27 cellular contexts compared by ENCODE assay signal in genomic region chrX:31127716-31128115, GRCh38. TPM values are rescaled to one million over a fixed set of nuclear protein-coding genes. Genes with fewer than 3 reads are reported as not detected.
DNase-seq lines count a peak whose midpoint lies in the region; ATAC-seq, FAIRE-seq and TF ChIP-seq lines count a peak whose summit lies in the region.
"Had no signal": no experiment of that assay in that cellular context is flagged by ENCODE, and none has a peak within 500 bp of the region (broad histone marks: within the 10 kb centered on the region; RNA-seq: fewer than 3 reads in every experiment).

No MANE protein-coding gene starts in this region.

- H3K27me3 ChIP-seq in astrocyte (ENCODE audit: insufficient read depth, low read length) = no peaks in the 10 kb centered on the region
- no peaks in the 10 kb centered on the region for H3K27me3 ChIP-seq in H1 (replicated peaks in 1 of 4; ENCODE audit: control insufficient read depth in 3 of 4, extremely low read depth in 1 of 4, insufficient read depth in 3 of 4, low read length in 3 of 4)
- H3K27me3 ChIP-seq: BE2C had no signal

- WGBS in A549 (ENCODE audit: missing lambda C conversion rate) = 5% methylated on average over 3 of the region's 3 CpGs
- WGBS in H1 (ENCODE audit: extremely low coverage in 1 of 2, insufficient coverage in 1 of 2, insufficient read length in 1 of 2, insufficient replicate concordance in 2 of 2, low coverage in 1 of 2, low lambda C conversion rate in 2 of 2, missing lambda C conversion rate in 1 of 2), 2 experiments = 84% methylated on average over 2 of the region's 3 CpGs; no CpG with 5 or more reads in 1 of the 2 experiments

- no peaks in the 10 kb centered on the region for H3K4me1 ChIP-seq in A549
- peaks cover 3% of the 10 kb centered on the region for H3K4me1 ChIP-seq in astrocyte (ENCODE audit: insufficient read depth, low read length)
- H3K4me1 ChIP-seq in H1 (replicated peaks in 1 of 4; ENCODE audit: control insufficient read depth in 3 of 4, insufficient read depth in 4 of 4, low read length in 3 of 4) = no peaks in the 10 kb centered on the region

- no peaks in the 10 kb centered on the region for H3K79me1 ChIP-seq in H1 (ENCODE audit: low read depth, low read length)

- H3K79me2 ChIP-seq in astrocyte (ENCODE audit: insufficient read depth, low read length) (no peaks in the 10 kb centered on the region), H1 (ENCODE audit: control insufficient read depth in 1 of 2, insufficient read depth in 2 of 2, low read length in 2 of 2) (no peaks in the 10 kb centered on the region)

- FAIRE-seq in A549 (lab: Jason Lieb, UNC) (no peak), astrocyte (lab: Jason Lieb, UNC) (peak; percentile 32), H1 (lab: Jason Lieb, UNC) (no peak), GM12892 (lab: Jason Lieb, UNC) (no peak)
- FAIRE-seq: A204.1, D721Med, H54 had no signal

- H3K4ac ChIP-seq in H1 (replicated peaks; ENCODE audit: insufficient read length, low read depth, low read length) = no peak overlapping the region

- H2BK20ac ChIP-seq in H1 (ENCODE audit: low read length) = no peak overlapping the region

- H3K36me3 Mint-ChIP-seq in activated naive CD4-positive, alpha-beta T cell treated with anti-CD3 and anti-CD28 coated beads, Interleukin-2, amount 10 ng/mL, durations not matched to agents 7 days and 5 days = no peaks in the 10 kb centered on the region
- no peaks in the 10 kb centered on the region for H3K36me3 Mint-ChIP-seq in activated naive CD4-positive, alpha-beta T cell treated with anti-CD3 and anti-CD28 coated beads, Interleukin-2, amount 50 U/mL, for 72 hours
- no peaks in the 10 kb centered on the region for H3K36me3 Mint-ChIP-seq in astrocyte (ENCODE audit: low read depth, unreplicated experiment)
- H3K36me3 Mint-ChIP-seq: CD14-positive monocyte; CD8-positive, alpha-beta memory T cell had no signal

- H3K27me3 Mint-ChIP-seq in activated naive CD4-positive, alpha-beta T cell treated with anti-CD3 and anti-CD28 coated beads, Interleukin-2, amount 10 ng/mL, durations not matched to agents 7 days and 5 days = no peaks in the 10 kb centered on the region
- H3K27me3 Mint-ChIP-seq in astrocyte (ENCODE audit: low read depth, unreplicated experiment) = no peaks in the 10 kb centered on the region
- H3K27me3 Mint-ChIP-seq: CD4-positive, alpha-beta T cell had no signal

- ATAC-seq in activated naive CD4-positive, alpha-beta T cell treated with anti-CD3 and anti-CD28 coated beads, Interleukin-2, amount 50 U/mL, for 72 hours = no peak
- ATAC-seq in A549 = no peak
- ATAC-seq in HG02884 (IDR thresholded peaks at IDR 0.05; ENCODE audit: unreplicated experiment) = no peak

- no peak overlapping the region for H4K8ac ChIP-seq in H1 (ENCODE audit: extremely low read depth, insufficient read depth, low read length)

- no peak for TF ChIP-seq CTCF in A549 (IDR thresholded peaks at IDR 0.05)
- TF ChIP-seq CTCF in astrocyte (IDR thresholded peaks at IDR 0.05; ENCODE audit: insufficient read depth, low read depth, low read length) = no peak
- no peak for TF ChIP-seq CTCF in H1 (IDR thresholded peaks at IDR 0.05; ENCODE audit: control extremely low read depth in 1 of 3, insufficient read depth in 1 of 3, low read depth in 1 of 3, low read length in 3 of 3)

- no peak overlapping the region for H2BK12ac ChIP-seq in H1 (ENCODE audit: low read depth, low read length)

- no peak overlapping the region for H3K4me3 Mint-ChIP-seq in activated naive CD4-positive, alpha-beta T cell treated with anti-CD3 and anti-CD28 coated beads, Interleukin-2, amount 10 ng/mL, durations not matched to agents 7 days and 5 days
- no peak overlapping the region for H3K4me3 Mint-ChIP-seq in astrocyte (ENCODE audit: unreplicated experiment)
- H3K4me3 Mint-ChIP-seq: CD14-positive monocyte; CD4-positive, alpha-beta T cell; CD8-positive, alpha-beta memory T cell; HFFc6 had no signal

- H2BK120ac ChIP-seq in H1 (replicated peaks; ENCODE audit: low read depth, low read length) = no peak overlapping the region

- H3K9me3 ChIP-seq in A549 (no peaks in the 10 kb centered on the region), astrocyte (ENCODE audit: insufficient read depth, low read depth, low read length) (no peaks in the 10 kb centered on the region), H1 (ENCODE audit: insufficient read depth in 2 of 2, low read depth in 1 of 2, low read length in 1 of 2) (no peaks in the 10 kb centered on the region)
- H3K9me3 ChIP-seq: BE2C, HAP-1 had no signal

- no peak overlapping the region for H3K56ac ChIP-seq in H1 (replicated peaks; ENCODE audit: insufficient read length, low read depth, low read length)

- H3K9ac ChIP-seq in astrocyte (ENCODE audit: low read length) = no peak overlapping the region
- no peak overlapping the region for H3K9ac ChIP-seq in H1 (replicated peaks in 1 of 4; ENCODE audit: extremely low read depth in 1 of 4, low read depth in 3 of 4, low read length in 3 of 4)
- H3K9ac ChIP-seq: BLaER1 treated with 17β-estradiol and CSF1 and Interleukin-3, amounts not matched to agents 10 nM and 100 nM; GM23248 had no signal

- TF ChIP-seq RAD21 in A549 (conservative IDR thresholded peaks at IDR 0.05 in 1 of 2, IDR thresholded peaks at IDR 0.05 in 1 of 2) = no peak
- TF ChIP-seq RAD21 in H1 (IDR thresholded peaks at IDR 0.05 in 1 of 2, conservative IDR thresholded peaks at IDR 0.05 in 1 of 2; ENCODE audit: low read depth in 2 of 2, low read length in 2 of 2) = no peak

- H4K20me1 ChIP-seq in astrocyte (ENCODE audit: insufficient read depth, low read length) (no peaks in the 10 kb centered on the region), H1 (replicated peaks in 1 of 2; ENCODE audit: control insufficient read depth in 1 of 2, insufficient read depth in 2 of 2, low read length in 2 of 2) (no peaks in the 10 kb centered on the region)
- H4K20me1 ChIP-seq: BLaER1 treated with 17β-estradiol and CSF1 and Interleukin-3, amounts not matched to agents 10 nM and 100 nM had no signal

- H3K4me2 ChIP-seq in A549 (no peak overlapping the region), astrocyte (ENCODE audit: low read length) (no peak overlapping the region), H1 (ENCODE audit: insufficient read depth in 1 of 2, low read depth in 2 of 2, low read length in 2 of 2) (no peak overlapping the region)

- H2BK5ac ChIP-seq in H1 (ENCODE audit: low read depth, low read length) = no peak overlapping the region

- H3K9me3 Mint-ChIP-seq in activated naive CD4-positive, alpha-beta T cell treated with anti-CD3 and anti-CD28 coated beads, Interleukin-2, amount 10 ng/mL, durations not matched to agents 7 days and 5 days = no peaks in the 10 kb centered on the region
- H3K9me3 Mint-ChIP-seq in activated naive CD4-positive, alpha-beta T cell treated with anti-CD3 and anti-CD28 coated beads, Interleukin-2, amount 50 U/mL, for 72 hours = peaks cover 0 to 4% of the 10 kb centered on the region in 2 donors
- no peaks in the 10 kb centered on the region for H3K9me3 Mint-ChIP-seq in astrocyte (ENCODE audit: unreplicated experiment)
- H3K9me3 Mint-ChIP-seq: CD4-positive, alpha-beta T cell; HFFc6 had no signal

- H3K27ac ChIP-seq in A549 = no peak overlapping the region
- no peak overlapping the region for H3K27ac ChIP-seq in astrocyte (ENCODE audit: low read depth, low read length)
- H3K27ac ChIP-seq in H1 (ENCODE audit: low read depth, low read length) = no peak overlapping the region
- H3K27ac ChIP-seq: 22Rv1, GM23248 had no signal

- TF ChIP-seq EP300 in A549 (IDR thresholded peaks at IDR 0.05) = no peak
- TF ChIP-seq EP300 in H1 (IDR thresholded peaks at IDR 0.05; ENCODE audit: borderline replicate concordance in 1 of 2, low read depth in 2 of 2, low read length in 2 of 2) = no peak

- no peak for TF ChIP-seq POLR2A in A549 (IDR thresholded peaks at IDR 0.05; ENCODE audit: low read length)
- no peak for TF ChIP-seq POLR2A in H1 (IDR thresholded peaks at IDR 0.05; ENCODE audit: control extremely low read depth in 1 of 2, low read depth in 2 of 2, low read length in 2 of 2)
- no peak for TF ChIP-seq POLR2A in GM12892 (IDR thresholded peaks at IDR 0.05; ENCODE audit: low read depth, low read length)

- no peaks in the 10 kb centered on the region for H3K23me2 ChIP-seq in H1 (ENCODE audit: low read depth, low read length)

- peak overlapping the region; percentile 58 for H3K27ac Mint-ChIP-seq in activated naive CD4-positive, alpha-beta T cell treated with anti-CD3 and anti-CD28 coated beads, Interleukin-2, amount 10 ng/mL, durations not matched to agents 7 days and 5 days
- no peak overlapping the region for H3K27ac Mint-ChIP-seq in activated naive CD4-positive, alpha-beta T cell treated with anti-CD3 and anti-CD28 coated beads, Interleukin-2, amount 50 U/mL, for 72 hours
- H3K27ac Mint-ChIP-seq in astrocyte (ENCODE audit: unreplicated experiment) = no peak overlapping the region
- H3K27ac Mint-ChIP-seq: CD4-positive, alpha-beta T cell had no signal

- H3K18ac ChIP-seq in H1 (ENCODE audit: extremely low read depth, low read length) = no peak overlapping the region

- H4K5ac ChIP-seq in H1 (ENCODE audit: insufficient read length, low read depth, low read length) = no peak overlapping the region

- H3K14ac ChIP-seq in H1 (ENCODE audit: insufficient read length) = no peak overlapping the region

- no peak overlapping the region for H3K23ac ChIP-seq in H1 (ENCODE audit: insufficient read length)

- no peak overlapping the region for H2AK5ac ChIP-seq in H1 (ENCODE audit: low read depth, low read length)

- no peaks in the 10 kb centered on the region for H3K4me1 Mint-ChIP-seq in activated naive CD4-positive, alpha-beta T cell treated with anti-CD3 and anti-CD28 coated beads, Interleukin-2, amount 10 ng/mL, durations not matched to agents 7 days and 5 days
- peaks cover 7% of the 10 kb centered on the region for H3K4me1 Mint-ChIP-seq in astrocyte (ENCODE audit: low read depth, unreplicated experiment)
- H3K4me1 Mint-ChIP-seq: CD8-positive, alpha-beta memory T cell had no signal

- H3K4me3 ChIP-seq in A549 (no peak overlapping the region), astrocyte (ENCODE audit: insufficient read depth, low read depth, low read length) (no peak overlapping the region), H1 (ENCODE audit: extremely low read depth in 1 of 4, insufficient read depth in 2 of 4, low read depth in 3 of 4, low read length in 4 of 4) (no peak overlapping the region)
- H3K4me3 ChIP-seq: GM23248, HAP-1 had no signal

- no peak overlapping the region for H4K91ac ChIP-seq in H1 (replicated peaks; ENCODE audit: insufficient read length, low read length)

- CTCF ChIA-PET in activated naive CD4-positive, alpha-beta T cell treated with anti-CD3 and anti-CD28 coated beads, Interleukin-2, amount 10 ng/mL, durations not matched to agents 7 days and 5 days (lab: Charles Lee) = no interaction called here
- CTCF ChIA-PET in A549 (lab: Yijun Ruan, JAX) (no interaction called here), H1 (lab: Charles Lee; ENCODE audit: partially characterized antibody) (no interaction called here)

- POLR2A ChIA-PET in A549 (lab: Yijun Ruan, JAX) = no interaction called here
- POLR2A ChIA-PET in H1 (lab: Charles Lee; ENCODE audit: partially characterized antibody) = no interaction called here

- no peak overlapping the region for H2BK15ac ChIP-seq in H1 (ENCODE audit: low read length)

- no peak for DNase-seq in activated naive CD4-positive, alpha-beta T cell treated with anti-CD3 and anti-CD28 coated beads, Interleukin-2, amount 10 ng/mL, durations not matched to agents 7 days and 5 days
- DNase-seq in activated naive CD4-positive, alpha-beta T cell treated with anti-CD3 and anti-CD28 coated beads, Interleukin-2, amount 50 U/mL, for 72 hours (ENCODE audit: low spot score in 2 of 2) = no peak
- no peak for DNase-seq in A549 (ENCODE audit: low read depth in 1 of 2, low spot score in 1 of 2)
- no peak for DNase-seq in astrocyte (ENCODE audit: low read depth)
- DNase-seq in H1 (ENCODE audit: low read depth in 1 of 2, low spot score in 2 of 2) = no peak
- no peak for DNase-seq in cortex of kidney (lab: John Stamatoyannopoulos, UW)
- DNase-seq in GM12892 (ENCODE audit: insufficient read length) = no peak
- DNase-seq: ACHN; AML-193; BE2C; CD4-positive, alpha-beta T cell; CD8-positive, alpha-beta memory T cell; DMS53; DMS79 treated with DMSO at 0.1 percent for 48 hours; GF-D8; GM23248; HFFc6 had no signal

- H2AFZ ChIP-seq in astrocyte (ENCODE audit: low read depth, low read length) (no peak overlapping the region), H1 (ENCODE audit: low read length) (no peak overlapping the region)
- H2AFZ ChIP-seq: GM23248 had no signal

- H3K36me3 ChIP-seq in astrocyte (ENCODE audit: insufficient read depth, low read length) (no peaks in the 10 kb centered on the region), H1 (ENCODE audit: control insufficient read depth in 2 of 4, insufficient read depth in 4 of 4, low read length in 3 of 4) (peaks cover 0 to 2% (median 0%) of the 10 kb centered on the region in 4 experiments; a peak in 1 of 8 replicates)
- H3K36me3 ChIP-seq: BE2C, HAP-1 had no signal

RNA-seq across cellular contexts. Expression of gene FTHL17, which starts 55.9 kb away (rescaled TPM):
- total RNA-seq in activated naive CD4-positive, alpha-beta T cell treated with anti-CD3 and anti-CD28 coated beads, Interleukin-2, amount 50 U/mL, for 72 hours = not detected
- not detected in 2 replicates for polyA plus RNA-seq in A549 (2011; rRNA removed)
- not detected in 2 replicates for polyA plus RNA-seq in A549 (2012; cell fraction: cytosol; rRNA removed)
- not detected in 2 replicates for polyA plus RNA-seq in A549 (2012; cell fraction: nucleus; rRNA removed)
- polyA plus RNA-seq in A549 (2017; fragmentation: RNase III; extraction: RNeasy Plus Mini Kit Qiagen cat#74134 plus additional on column Dnase treatment) = not detected in 3 replicates
- polyA minus RNA-seq in A549 (2011; rRNA and poly(A)+ RNA removed) = not detected in 2 replicates
- not detected in 2 replicates for total RNA-seq in astrocyte
- total RNA-seq in H1 (2021; fragmentation: NEBNext Ultra II Directional; extraction: Animal tissue kit (Norgen Biotek cat#: 25700)) = not detected in 2 replicates
- not detected in 2 replicates for polyA plus RNA-seq in H1 (2011; rRNA removed)
- not detected for polyA plus RNA-seq in H1 (2011; cell fraction: cytosol; rRNA removed)
- polyA plus RNA-seq in H1 (2011; cell fraction: nucleus; rRNA removed) = not detected
- not detected in 4 replicates for polyA plus RNA-seq in H1 (2012, experiment 1 of 2)
- polyA plus RNA-seq in H1 (2012, experiment 2 of 2) = not detected
- polyA plus RNA-seq in H1 (2013, experiment 1 of 2) = not detected
- polyA plus RNA-seq in H1 (2013, experiment 2 of 2) = not detected
- polyA minus RNA-seq in H1 (2011; rRNA and poly(A)+ RNA removed) = not detected in 2 replicates
- not detected for polyA minus RNA-seq in H1 (2011; cell fraction: cytosol; rRNA and poly(A)+ RNA removed)
- not detected for polyA minus RNA-seq in H1 (2011; cell fraction: nucleus; rRNA and poly(A)+ RNA removed)
- polyA plus RNA-seq in GM12892 (2012; ENCODE audit: missing spikeins) = not detected
- total RNA-seq: CD4-positive, alpha-beta T cell; CD8-positive, alpha-beta memory T cell; Daoy; G401; GM23248; HFFc6 had no signal
- polyA plus RNA-seq: CD14-positive monocyte; CD8-positive, alpha-beta memory T cell; GM23248 had no signal
